ENCODE assay signal across 17 cellular contexts in the genomic region with DNA sequence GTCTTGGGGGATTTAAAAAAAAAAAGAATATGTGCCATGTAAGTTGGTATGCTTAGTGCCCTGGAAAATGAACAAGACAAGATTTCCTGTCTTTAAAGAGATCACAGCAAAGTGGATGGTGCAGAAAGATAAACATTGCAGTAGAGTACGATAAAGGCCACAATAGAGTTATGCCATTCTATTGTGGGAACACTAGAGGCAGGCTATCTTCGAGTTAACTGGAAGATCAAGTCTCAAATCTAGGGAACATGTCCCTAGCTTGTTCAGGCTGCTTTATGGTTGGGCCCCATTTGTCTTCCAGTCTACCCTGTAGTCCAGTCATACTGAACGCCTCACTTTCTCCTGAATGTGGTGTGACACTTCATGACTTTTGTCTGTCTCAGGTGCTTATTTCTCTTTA. TPM values are rescaled to one million over a fixed set of nuclear protein-coding genes. Genes with fewer than 3 reads are reported as not detected.
DNase-seq lines count a peak whose midpoint lies in the region; ATAC-seq, FAIRE-seq and TF ChIP-seq lines count a peak whose summit lies in the region.
"Had no signal": no experiment of that assay in that cellular context is flagged by ENCODE, and none has a peak within 500 bp of the region (broad histone marks: within the 10 kb centered on the region; RNA-seq: fewer than 3 reads in every experiment).

No MANE protein-coding gene starts in this region.

- TF ChIP-seq POLR2A in GM12892 (IDR thresholded peaks at IDR 0.05; ENCODE audit: low read depth, low read length) = no peak

- H3K4me3 Mint-ChIP-seq in CD4-positive, alpha-beta memory T cell = no peak overlapping the region
- H3K4me3 Mint-ChIP-seq: CD8-positive, alpha-beta T cell had no signal

- no peaks in the 10 kb centered on the region for H3K36me3 ChIP-seq in CD4-positive, alpha-beta memory T cell (ENCODE audit: insufficient read depth, low read length)

- H3K27me3 Mint-ChIP-seq in CD4-positive, alpha-beta memory T cell = no peaks in the 10 kb centered on the region

- H3K27ac ChIP-seq in CD4-positive, alpha-beta memory T cell (ENCODE audit: low read depth, low read length) = no peak overlapping the region
- H3K27ac ChIP-seq: adrenal gland, HL-60, SK-N-MC had no signal

- no peaks in the 10 kb centered on the region for H3K9me3 ChIP-seq in CD4-positive, alpha-beta memory T cell (ENCODE audit: control insufficient read depth in 1 of 2, low read length in 2 of 2)
- H3K9me3 ChIP-seq: adrenal gland had no signal

- peak overlapping the region in 5 of 7 donors; percentile 6 to 86 (median 54) for H3K27ac Mint-ChIP-seq in CD4-positive, alpha-beta memory T cell
- H3K27ac Mint-ChIP-seq: CD8-positive, alpha-beta T cell had no signal

- in situ Hi-C loops in ACHN (cut with HindIII; ENCODE audit: low pct_ligation_motif_present, low pct_unique_long_range_greater_than_20kb, low sequenced_read_pairs) = no loop called here

- peaks cover 0 to 2% (median 0%) of the 10 kb centered on the region in 8 donors for H3K9me3 Mint-ChIP-seq in CD4-positive, alpha-beta memory T cell
- H3K9me3 Mint-ChIP-seq: CD8-positive, alpha-beta T cell had no signal

- intact Hi-C loops in CD4-positive, alpha-beta memory T cell (cut with micrococcal nuclease) = no loop called here

- no peak for FAIRE-seq in GM12892 (lab: Jason Lieb, UNC)
- FAIRE-seq: urothelium cell line had no signal

- CTCF ChIA-PET in CD4-positive, alpha-beta memory T cell (lab: Charles Lee; ENCODE audit: partially characterized antibody) = interaction anchor here (1.4 to 7.5 kb wide), 5 partner anchors 17 to 410 kb away, joined by 3 to 66 read pairs (median 8); no protein-coding TSS in a partner anchor

- peaks cover 0 to 4% (median 3%) of the 10 kb centered on the region in 4 donors for H3K4me1 Mint-ChIP-seq in CD4-positive, alpha-beta memory T cell

- no peak overlapping the region for H3K4me3 ChIP-seq in CD4-positive, alpha-beta memory T cell (ENCODE audit: low read length in 2 of 2)
- H3K4me3 ChIP-seq in fibroblast of pulmonary artery (replicated peaks; ENCODE audit: low read depth, low read length) = no peak overlapping the region
- H3K4me3 ChIP-seq: adrenal gland, SK-N-MC had no signal

- TF ChIP-seq CTCF in fibroblast of pulmonary artery (IDR thresholded peaks at IDR 0.05; ENCODE audit: low read length, missing control alignments) = peak; percentile 16

- POLR2A ChIA-PET in CD4-positive, alpha-beta memory T cell (lab: Charles Lee; ENCODE audit: partially characterized antibody) = interaction anchor here (1.3 kb wide), 1 partner anchor 236 kb away, joined by 5 read pairs; no protein-coding TSS in a partner anchor

- H3K27me3 ChIP-seq in CD4-positive, alpha-beta memory T cell (ENCODE audit: insufficient read depth, low read length) = no peaks in the 10 kb centered on the region
- H3K27me3 ChIP-seq: adrenal gland had no signal

- DNase-seq in ACHN = peak; percentile 43
- DNase-seq in CD4-positive, alpha-beta memory T cell = no peak
- peak; percentile 57 for DNase-seq in RKO (ENCODE audit: low spot score)
- DNase-seq in fibroblast of pulmonary artery (ENCODE audit: low read depth) = no peak
- no peak for DNase-seq in GM12892 (ENCODE audit: insufficient read length)
- no peak for DNase-seq in NCI-H748 treated with DMSO at 0.1 percent for 48 hours (lab: John Stamatoyannopoulos, UW)
- DNase-seq: activated CD8-positive, alpha-beta memory T cell treated with anti-CD3 and anti-CD28 coated beads, Interleukin-2, amount 50 U/mL, for 48 hours; adrenal gland; CD8-positive, alpha-beta T cell; hippocampal formation; NCI-H2081 treated with DMSO at 0.1 percent for 48 hours had no signal

- no peak for ATAC-seq in GM19463 (IDR thresholded peaks at IDR 0.05; ENCODE audit: unreplicated experiment)
- ATAC-seq: CD8-positive, alpha-beta T cell; left lobe of liver had no signal

- H3K36me3 Mint-ChIP-seq in CD4-positive, alpha-beta memory T cell = peaks cover 7 to 29% of the 10 kb centered on the region in 2 donors

- H3K4me1 ChIP-seq in CD4-positive, alpha-beta memory T cell (ENCODE audit: insufficient read depth, low read length) = no peaks in the 10 kb centered on the region
- H3K4me1 ChIP-seq: adrenal gland had no signal

RNA-seq across cellular contexts. Expression of gene CCT2, which starts 18.7 kb away (rescaled TPM):
- total RNA-seq in CD4-positive, alpha-beta memory T cell = 100 to 1,000 TPM in 1 of 2 experiments, 10 to 100 TPM in 1; 92.6 to 104 TPM
- polyA plus RNA-seq in CD4-positive, alpha-beta memory T cell = 100 to 1,000 TPM; 139 to 146 TPM
- 260 TPM for polyA plus RNA-seq in GM12892 (2012; ENCODE audit: missing spikeins)

RNA-seq across cellular contexts. Expression of gene LRRC10, which starts 44.1 kb away (rescaled TPM):
- total RNA-seq in CD4-positive, alpha-beta memory T cell = not detected
- polyA plus RNA-seq in CD4-positive, alpha-beta memory T cell = not detected
- polyA plus RNA-seq in GM12892 (2012; ENCODE audit: missing spikeins) = not detected
- total RNA-seq: adrenal gland; CD8-positive, alpha-beta T cell; left lobe of liver had no signal
- polyA plus RNA-seq: adrenal gland, esophagus had no signal

Comparison
In these comparisons a context has a peak if more than half of its experiments do, and no peak if none do; other contexts are left out.
1. DNase-seq: peak in ACHN (single experiment) and RKO (single experiment); none in CD4-positive, alpha-beta memory T cell (0 of 5), fibroblast of pulmonary artery (single experiment), GM12892 (single experiment) and NCI-H748 treated with DMSO at 0.1 percent for 48 hours (single experiment).